In the genomic region with DNA sequence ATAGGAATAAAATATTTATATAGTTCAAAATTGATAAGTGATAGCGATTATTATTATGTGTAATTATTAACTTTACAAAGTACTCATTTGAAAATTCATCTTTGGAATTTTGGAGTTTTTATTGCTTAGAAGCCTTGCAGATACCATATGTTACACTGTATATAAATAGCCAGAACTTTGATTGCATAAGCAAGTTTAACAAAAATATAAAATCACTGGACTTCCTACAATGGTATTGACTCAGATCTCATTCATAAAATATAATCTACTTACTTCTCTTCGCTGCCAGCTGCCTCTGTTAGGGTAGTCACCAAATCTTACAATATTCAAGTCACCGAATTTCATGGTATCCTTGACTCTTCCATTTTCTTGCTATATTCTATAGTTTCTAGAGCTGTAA, we compare ENCODE assay signal across 8 cellular contexts. TPM values are rescaled to one million over a fixed set of nuclear protein-coding genes. Genes with fewer than 3 reads are reported as not detected.
"Had no signal": no experiment of that assay in that cellular context is flagged by ENCODE, and none has a peak within 500 bp of the region (broad histone marks: within the 10 kb centered on the region; RNA-seq: fewer than 3 reads in every experiment).

No MANE protein-coding gene starts in this region.

- ATAC-seq: GM23338, HepG2 had no signal

- DNase-seq: H9, HCEC 1CT had no signal

- H2AFZ ChIP-seq: GM23338 had no signal

- H3K4me2 ChIP-seq: GM23338 had no signal

- FAIRE-seq: H1, H54, HepG2 had no signal

- H3K27ac ChIP-seq: HL-60 had no signal

- H3K4me3 ChIP-seq: GM23338 had no signal

RNA-seq across cellular contexts. Expression of gene KLHL14, which starts 22.5 kb away (rescaled TPM):
- total RNA-seq: HT1080 had no signal
